8 cellular contexts compared by ENCODE assay signal in the genomic region with DNA sequence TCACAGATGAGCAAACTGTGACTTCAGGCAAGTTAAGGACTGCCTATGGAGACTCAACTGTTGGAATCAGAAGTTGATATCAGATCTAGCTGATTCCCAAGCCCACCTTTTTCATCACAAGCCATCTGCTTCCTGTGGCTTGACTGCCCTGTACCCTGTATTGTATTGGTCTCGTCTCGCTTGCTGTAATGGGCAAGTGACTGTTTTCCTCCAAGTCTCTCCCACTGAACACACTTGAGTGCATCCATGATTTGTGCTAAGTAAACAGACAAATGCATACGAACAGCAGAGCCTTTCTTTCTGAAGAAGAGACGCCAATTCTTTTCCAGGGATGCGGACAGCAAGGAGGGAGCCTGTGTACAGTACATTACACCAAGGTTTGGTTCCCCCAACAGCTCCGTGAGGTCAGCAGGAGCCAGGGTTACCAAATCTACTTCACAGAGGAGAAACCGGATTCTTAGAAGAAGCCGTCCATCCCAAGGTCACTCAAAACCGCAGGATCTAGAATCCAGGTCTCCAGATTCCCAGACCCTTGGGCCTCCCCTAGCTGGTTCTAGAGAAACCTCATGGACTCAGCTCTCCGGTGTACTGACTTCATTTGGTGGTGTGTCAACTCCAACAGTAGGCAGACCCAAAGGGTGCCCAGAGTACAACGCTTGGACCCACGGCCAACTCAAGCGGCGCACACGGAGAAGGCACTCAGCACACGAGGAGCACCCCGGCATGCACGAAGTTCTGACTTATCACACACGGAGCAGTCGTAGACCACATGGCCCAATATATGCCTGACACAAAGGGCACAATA. TPM values are rescaled to one million over a fixed set of nuclear protein-coding genes. Genes with fewer than 3 reads are reported as not detected.
A peak's percentile ranks its signal among the peaks of the same experiment; 100 is the strongest.
DNase-seq lines count a peak whose midpoint lies in the region; ATAC-seq and TF ChIP-seq lines count a peak whose summit lies in the region.

No MANE protein-coding gene starts in this region.

- peak; percentile 35 for DNase-seq in AG08396 (ENCODE audit: low spot score)
- DNase-seq in activated naive CD4-positive, alpha-beta T cell treated with anti-CD3 and anti-CD28 coated beads, Interleukin-2, amount 50 U/mL, for 72 hours (ENCODE audit: low spot score in 2 of 2) = peak in 1 of 2 donors; percentile 15
- DNase-seq in left cardiac atrium = no peak
- no peak for DNase-seq in T-helper 9 cell

- H3K4me2 ChIP-seq in Loucy (ENCODE audit: low read depth, low read length, poor library complexity, severe bottlenecking) = peak overlapping the region; percentile 84

- ATAC-seq in GM18511 (IDR thresholded peaks at IDR 0.05; ENCODE audit: unreplicated experiment) (peak; percentile 10), left cardiac atrium (peak; percentile 8 to 13), HG03469 (IDR thresholded peaks at IDR 0.05; ENCODE audit: unreplicated experiment) (no peak)
- no peak for ATAC-seq in activated naive CD4-positive, alpha-beta T cell treated with anti-CD3 and anti-CD28 coated beads, Interleukin-2, amount 50 U/mL, for 72 hours

- peak overlapping the region; percentile 90 for H3K27ac ChIP-seq in rectal smooth muscle tissue (ENCODE audit: low read depth, low read length)

- peaks cover 96% of the 10 kb centered on the region for H3K79me2 ChIP-seq in Loucy (ENCODE audit: insufficient read depth, low read length)

- H3K9ac ChIP-seq in Loucy (ENCODE audit: low read depth, low read length, poor library complexity, severe bottlenecking) (peak overlapping the region; percentile 92), rectal smooth muscle tissue (ENCODE audit: low read length) (peak overlapping the region; percentile 50)

- H3K27ac Mint-ChIP-seq in activated naive CD4-positive, alpha-beta T cell treated with anti-CD3 and anti-CD28 coated beads, Interleukin-2, amount 50 U/mL, for 72 hours = peak overlapping the region; percentile 95 to 98

- H3K36me3 ChIP-seq in Loucy (ENCODE audit: insufficient read depth, low read length) = peaks cover 35% of the 10 kb centered on the region
- peaks cover 25% of the 10 kb centered on the region for H3K36me3 ChIP-seq in rectal smooth muscle tissue (ENCODE audit: control insufficient read depth, insufficient read depth, low read length)

- TF ChIP-seq CTCF in Loucy (conservative IDR thresholded peaks at IDR 0.05; ENCODE audit: low read length) = no peak

- no peaks in the 10 kb centered on the region for H3K9me3 Mint-ChIP-seq in activated naive CD4-positive, alpha-beta T cell treated with anti-CD3 and anti-CD28 coated beads, Interleukin-2, amount 50 U/mL, for 72 hours

- no peaks in the 10 kb centered on the region for H3F3A ChIP-seq in Loucy (ENCODE audit: low read depth)

- H3K4me3 ChIP-seq in Loucy (ENCODE audit: low read length, poor library complexity, severe bottlenecking) (peak overlapping the region; percentile 90), rectal smooth muscle tissue (ENCODE audit: low read length) (peak overlapping the region; percentile 72)

- H3K27me3 ChIP-seq in Loucy (ENCODE audit: insufficient read depth, low read length, poor library complexity, severe bottlenecking) (peaks cover 8% of the 10 kb centered on the region), rectal smooth muscle tissue (ENCODE audit: control insufficient read depth, insufficient read depth, low read length) (no peaks in the 10 kb centered on the region)

- H3K9me2 ChIP-seq in Loucy (replicated peaks; ENCODE audit: low read depth, low read length) = no peaks in the 10 kb centered on the region

- intact Hi-C loops in left cardiac atrium (cut with DNase I) = no loop called here

- H3K4me1 ChIP-seq in Loucy (ENCODE audit: insufficient read depth, low read length, poor library complexity, severe bottlenecking) (peaks cover 64% of the 10 kb centered on the region), rectal smooth muscle tissue (ENCODE audit: control insufficient read depth, insufficient read depth, low read length) (peaks cover 17% of the 10 kb centered on the region)

- no peaks in the 10 kb centered on the region for H3K9me3 ChIP-seq in Loucy (ENCODE audit: insufficient read depth, low read depth, low read length)

- peaks cover 42% of the 10 kb centered on the region for H4K20me1 ChIP-seq in Loucy (ENCODE audit: insufficient read depth, low read length, poor library complexity, severe bottlenecking)

- H3K36me3 Mint-ChIP-seq in activated naive CD4-positive, alpha-beta T cell treated with anti-CD3 and anti-CD28 coated beads, Interleukin-2, amount 50 U/mL, for 72 hours = peaks cover 63 to 68% of the 10 kb centered on the region in 2 donors

- peak overlapping the region; percentile 78 for H2AFZ ChIP-seq in Loucy (ENCODE audit: low read length)

RNA-seq across cellular contexts. Expression of a gene that starts 1.2 kb away (rescaled TPM):
- total RNA-seq in activated naive CD4-positive, alpha-beta T cell treated with anti-CD3 and anti-CD28 coated beads, Interleukin-2, amount 50 U/mL, for 72 hours = 10 to 100 TPM; 35.4 to 82.9 TPM
- 100 to 1,000 TPM; 152 to 208 TPM for total RNA-seq in left cardiac atrium

RNA-seq across cellular contexts. Expression of a gene that starts 1.5 kb away (rescaled TPM):
- total RNA-seq in activated naive CD4-positive, alpha-beta T cell treated with anti-CD3 and anti-CD28 coated beads, Interleukin-2, amount 50 U/mL, for 72 hours = 100 to 1,000 TPM; 115 to 123 TPM
- 10 to 100 TPM; 45.3 to 45.9 TPM for total RNA-seq in left cardiac atrium

RNA-seq across cellular contexts. Expression of a gene that starts 23.4 kb away (rescaled TPM):
- not detected for total RNA-seq in activated naive CD4-positive, alpha-beta T cell treated with anti-CD3 and anti-CD28 coated beads, Interleukin-2, amount 50 U/mL, for 72 hours
- not detected for total RNA-seq in left cardiac atrium

RNA-seq across cellular contexts. Expression of a gene that starts 27.0 kb away (rescaled TPM):
- total RNA-seq in activated naive CD4-positive, alpha-beta T cell treated with anti-CD3 and anti-CD28 coated beads, Interleukin-2, amount 50 U/mL, for 72 hours = 10 to 100 TPM; 38.4 to 43.7 TPM
- 10 to 100 TPM; 23.0 to 35.4 TPM for total RNA-seq in left cardiac atrium

Comparison
In these comparisons a context has a peak if more than half of its experiments do, and no peak if none do; other contexts are left out.
1. ATAC-seq: peak in GM18511 (single experiment) and left cardiac atrium (2 of 2); none in activated naive CD4-positive, alpha-beta T cell treated with anti-CD3 and anti-CD28 coated beads, Interleukin-2, amount 50 U/mL, for 72 hours (0 of 2) and HG03469 (single experiment).